Comparison of ENCODE assay signal across 7 cellular contexts in genomic region chr15:64635486-64635815, GRCh38.
DNase-seq lines count a peak whose midpoint lies in the region; ATAC-seq, FAIRE-seq and TF ChIP-seq lines count a peak whose summit lies in the region.

No MANE protein-coding gene starts in this region.

- no peak overlapping the region for H3K9ac ChIP-seq in GM23248

- H2AFZ ChIP-seq in GM23248 = no peak overlapping the region

- TF ChIP-seq CTCF in fibroblast of pulmonary artery (IDR thresholded peaks at IDR 0.05; ENCODE audit: low read length, missing control alignments) = no peak
- TF ChIP-seq CTCF in pancreas (IDR thresholded peaks at IDR 0.05) = no peak

- H3K27me3 ChIP-seq in GM23248 (replicated peaks; ENCODE audit: insufficient read depth) (no peaks in the 10 kb centered on the region), pancreas (no peaks in the 10 kb centered on the region)

- DNase-seq in GM23248 (peak; percentile 76), fibroblast of pulmonary artery (ENCODE audit: low read depth) (peak; percentile 89), pancreas (peak in 3 of 6 donors; percentile 13 to 33 (median 26)), hippocampal formation (lab: John Stamatoyannopoulos, UW) (no peak)
- DNase-seq in stimulated activated CD4-positive, alpha-beta T cell treated with anti-CD3 and anti-CD28 coated beads, Interleukin-2, amount 100 ng/mL, for 24 hours = no peak

- intact Hi-C loops in pancreas (cut with DNase I) = no loop called here

- peaks cover 92% of the 10 kb centered on the region for H3K79me2 ChIP-seq in GM23248 (ENCODE audit: insufficient read depth)

- H3K4me2 ChIP-seq in GM23248 (ENCODE audit: unreplicated experiment) = no peak overlapping the region

- H3K9me2 ChIP-seq in GM23248 (ENCODE audit: insufficient read depth) = no peaks in the 10 kb centered on the region

- H3K4me3 ChIP-seq in GM23248 (no peak overlapping the region), fibroblast of pulmonary artery (replicated peaks; ENCODE audit: low read depth, low read length) (no peak overlapping the region), pancreas (no peak overlapping the region)

- H3K9me3 ChIP-seq in GM23248 (ENCODE audit: low read depth) (no peaks in the 10 kb centered on the region), pancreas (no peaks in the 10 kb centered on the region)

- in situ Hi-C loops in GM23248 (cut with MboI) = no loop called here

- 0 out of 2 replicates have a peak, but pooled peaks cover 5% of the 10 kb centered on the region for H4K20me1 ChIP-seq in GM23248 (ENCODE audit: insufficient read depth)

- H3K36me3 ChIP-seq in GM23248 (ENCODE audit: low read depth) (peaks cover 13% of the 10 kb centered on the region; the same call in 1 of the 2 replicates), pancreas (no peaks in the 10 kb centered on the region)

- H3F3A ChIP-seq in GM23248 (ENCODE audit: insufficient read depth) = peaks cover 12% of the 10 kb centered on the region; the same call in 1 of the 2 replicates

- no peak for FAIRE-seq in pancreas (lab: Jason Lieb, UNC)

- ATAC-seq in SK-N-SH treated with all-trans-retinoic acid at 6 μM for 48 hours (peak; percentile 60), pancreas (peak; percentile 69 to 86 (median 82)), HG03097 (IDR thresholded peaks at IDR 0.05; ENCODE audit: low FRiP score, unreplicated experiment) (no peak)

- H3K4me1 ChIP-seq in GM23248 (ENCODE audit: insufficient read depth) (peaks cover 15% of the 10 kb centered on the region), pancreas (peaks cover 33 to 37% (median 33%) of the 10 kb centered on the region in 3 donors)

- H3K27ac ChIP-seq in GM23248 (peak overlapping the region; percentile 29; the same call in 1 of the 2 replicates), pancreas (peak overlapping the region; percentile 35 to 76 (median 62))

TF ChIP-seq in SK-N-SH treated with all-trans-retinoic acid at 6 μM for 48 hours, 23 proteins besides CTCF, POLR2A, EP300 and RAD21:
- TF ChIP-seq ZFP30 (CRISPR knock-in tag; IDR thresholded peaks at IDR 0.05) (no peak), ARNTL (CRISPR knock-in tag; IDR thresholded peaks at IDR 0.05; ENCODE audit: borderline replicate concordance, low read depth) (no peak)

Comparison
In these comparisons a context has a peak if more than half of its experiments do, and no peak if none do; other contexts are left out.
1. DNase-seq: peak in GM23248 (single experiment) and fibroblast of pulmonary artery (single experiment); none in stimulated activated CD4-positive, alpha-beta T cell treated with anti-CD3 and anti-CD28 coated beads, Interleukin-2, amount 100 ng/mL, for 24 hours (0 of 2) and hippocampal formation (0 of 2).